ENCODE assay signal across 15 cellular contexts in genomic region chr4:113444386-113444785, GRCh38.
A peak's percentile ranks its signal among the peaks of the same experiment; 100 is the strongest.
DNase-seq lines count a peak whose midpoint lies in the region; ATAC-seq and TF ChIP-seq lines count a peak whose summit lies in the region.
"Had no signal": no experiment of that assay in that cellular context is flagged by ENCODE, and none has a peak within 500 bp of the region (broad histone marks: within the 10 kb centered on the region; RNA-seq: fewer than 3 reads in every experiment).

No MANE protein-coding gene starts in this region.

- intact Hi-C loops in Caco-2 (cut with micrococcal nuclease; ENCODE audit: unreplicated experiment): no loop called here

- CTCF ChIA-PET in Caco-2 (lab: Charles Lee): no interaction called here

- POLR2A ChIA-PET in Caco-2 (lab: Charles Lee): no interaction called here

- H3K36me3 ChIP-seq in ACC112 (ENCODE audit: insufficient read depth, low read length) (peaks cover 10% of the 10 kb centered on the region), Caco-2 (ENCODE audit: control insufficient read depth, insufficient read depth, low read length) (no peaks in the 10 kb centered on the region)
- H3K36me3 ChIP-seq: neutrophil, SJSA1, stomach had no signal

- no peaks in the 10 kb centered on the region for H3K9me3 ChIP-seq in Caco-2
- H3K9me3 ChIP-seq: neutrophil, SJSA1 had no signal

- ATAC-seq in activated T-helper 17 cell treated with anti-CD3 and anti-CD28 coated beads, Interleukin-2, amount 50 U/mL, for 72 hours (replicated peaks): no peak
- ATAC-seq in omental fat pad (ENCODE audit: low FRiP score) (peak; percentile 62), HG02885 (IDR thresholded peaks at IDR 0.05; ENCODE audit: poor library complexity, unreplicated experiment) (no peak)
- no peak for ATAC-seq in stimulated activated naive B cell treated with anti-CD40 and anti-IgM and Interleukin-4, amounts not matched to agents 10 μg/mL and 1 μg/mL and 100 μg/mL, for 72 hours (replicated peaks)

- BruUV-seq in Caco-2 (replicated peaks; lab: Mats Ljungman, UMichigan): no TSS peak

- H3K27me3 ChIP-seq in ACC112 (ENCODE audit: insufficient read depth, low read length) (no peaks in the 10 kb centered on the region), Caco-2 (replicated peaks; ENCODE audit: control insufficient read depth, insufficient read depth, low read length) (no peaks in the 10 kb centered on the region)
- H3K27me3 ChIP-seq: neutrophil, SJSA1, stomach had no signal

- H3K4me1 ChIP-seq in ACC112 (ENCODE audit: control insufficient read depth, insufficient read depth, low read length, unreplicated experiment) (peaks cover 63% of the 10 kb centered on the region), Caco-2 (no peaks in the 10 kb centered on the region)

- H3K4me3 Mint-ChIP-seq in activated T-helper 17 cell treated with anti-CD3 and anti-CD28 coated beads, Interleukin-2, amount 50 U/mL, for 72 hours: peak overlapping the region; percentile 30
- H3K4me3 Mint-ChIP-seq in stimulated activated naive B cell treated with anti-CD40 and anti-IgM and Interleukin-4, amounts not matched to agents 10 μg/mL and 1 μg/mL and 100 μg/mL, for 72 hours: no peak overlapping the region
- no peak overlapping the region for H3K4me3 Mint-ChIP-seq in Caco-2 (ENCODE audit: unreplicated experiment)

- no peaks in the 10 kb centered on the region for H3K36me3 Mint-ChIP-seq in activated T-helper 17 cell treated with anti-CD3 and anti-CD28 coated beads, Interleukin-2, amount 50 U/mL, for 72 hours (ENCODE audit: low read depth)
- peaks cover 13 to 16% of the 10 kb centered on the region in 2 donors for H3K36me3 Mint-ChIP-seq in stimulated activated naive B cell treated with anti-CD40 and anti-IgM and Interleukin-4, amounts not matched to agents 10 μg/mL and 1 μg/mL and 100 μg/mL, for 72 hours
- peaks cover 6% of the 10 kb centered on the region for H3K36me3 Mint-ChIP-seq in Caco-2 (ENCODE audit: insufficient read depth, unreplicated experiment)

- DNase-seq in fibroblast of gingiva (ENCODE audit: low read depth) (peak; percentile 82), omental fat pad (ENCODE audit: low spot score) (no peak), Caco-2 (no peak), DMS79 treated with DMSO at 0.1 percent for 48 hours (lab: John Stamatoyannopoulos, UW) (no peak)
- no peak for DNase-seq in stimulated activated naive B cell treated with anti-CD40 and anti-IgM and Interleukin-4, amounts not matched to agents 10 μg/mL and 1 μg/mL and 100 μg/mL, for 72 hours
- DNase-seq: activated naive CD4-positive, alpha-beta T cell treated with anti-CD3 and anti-CD28 coated beads, Interleukin-2, amount 50 U/mL, for 16 hours; islet precursor cell; NCI-H1048; NCI-H524; stomach had no signal

- no peaks in the 10 kb centered on the region for H3K79me2 ChIP-seq in ACC112 (ENCODE audit: control insufficient read depth, insufficient read depth, low read length, unreplicated experiment)

- TF ChIP-seq CTCF in omental fat pad (IDR thresholded peaks at IDR 0.05): no peak
- TF ChIP-seq CTCF in Caco-2 (IDR thresholded peaks at IDR 0.05; ENCODE audit: insufficient read depth in 1 of 2, low read depth in 1 of 2, low read length in 1 of 2, severe bottlenecking in 1 of 2, unreplicated experiment in 1 of 2): no peak

- peaks cover 13% of the 10 kb centered on the region for H3K4me1 Mint-ChIP-seq in activated T-helper 17 cell treated with anti-CD3 and anti-CD28 coated beads, Interleukin-2, amount 50 U/mL, for 72 hours
- peaks cover 11 to 14% of the 10 kb centered on the region in 2 donors for H3K4me1 Mint-ChIP-seq in stimulated activated naive B cell treated with anti-CD40 and anti-IgM and Interleukin-4, amounts not matched to agents 10 μg/mL and 1 μg/mL and 100 μg/mL, for 72 hours
- H3K4me1 Mint-ChIP-seq in Caco-2 (ENCODE audit: low read depth, unreplicated experiment): peaks cover 5% of the 10 kb centered on the region

- peak overlapping the region; percentile 43 for H3K27ac Mint-ChIP-seq in activated T-helper 17 cell treated with anti-CD3 and anti-CD28 coated beads, Interleukin-2, amount 50 U/mL, for 72 hours
- no peak overlapping the region for H3K27ac Mint-ChIP-seq in stimulated activated naive B cell treated with anti-CD40 and anti-IgM and Interleukin-4, amounts not matched to agents 10 μg/mL and 1 μg/mL and 100 μg/mL, for 72 hours
- no peak overlapping the region for H3K27ac Mint-ChIP-seq in Caco-2 (ENCODE audit: unreplicated experiment)

- H2AFZ ChIP-seq in ACC112 (ENCODE audit: low read length, unreplicated experiment): no peak overlapping the region

- H3K27ac ChIP-seq in ACC112 (ENCODE audit: low read depth, low read length): peak overlapping the region; percentile 100
- H3K27ac ChIP-seq: neutrophil, SJSA1 had no signal

- no peaks in the 10 kb centered on the region for H3K27me3 Mint-ChIP-seq in activated T-helper 17 cell treated with anti-CD3 and anti-CD28 coated beads, Interleukin-2, amount 50 U/mL, for 72 hours
- no peaks in the 10 kb centered on the region for H3K27me3 Mint-ChIP-seq in stimulated activated naive B cell treated with anti-CD40 and anti-IgM and Interleukin-4, amounts not matched to agents 10 μg/mL and 1 μg/mL and 100 μg/mL, for 72 hours
- no peaks in the 10 kb centered on the region for H3K27me3 Mint-ChIP-seq in Caco-2 (ENCODE audit: insufficient read depth, unreplicated experiment)

- H3K4me3 ChIP-seq in ACC112 (ENCODE audit: low read depth, low read length): peak overlapping the region; percentile 61
- no peak overlapping the region for H3K4me3 ChIP-seq in Caco-2 (ENCODE audit: low read depth, low read length)
- H3K4me3 ChIP-seq: SJSA1, stomach had no signal

- H3K9me3 Mint-ChIP-seq in activated T-helper 17 cell treated with anti-CD3 and anti-CD28 coated beads, Interleukin-2, amount 50 U/mL, for 72 hours: peaks cover 4% of the 10 kb centered on the region
- peaks cover 3 to 10% of the 10 kb centered on the region in 2 donors for H3K9me3 Mint-ChIP-seq in stimulated activated naive B cell treated with anti-CD40 and anti-IgM and Interleukin-4, amounts not matched to agents 10 μg/mL and 1 μg/mL and 100 μg/mL, for 72 hours
- H3K9me3 Mint-ChIP-seq in Caco-2 (ENCODE audit: unreplicated experiment): peaks cover 9% of the 10 kb centered on the region
